Comparison of ENCODE assay signal across 10 cellular contexts in genomic region chr15:97652700-97653167, GRCh38.
DNase-seq lines count a peak whose midpoint lies in the region; ATAC-seq and TF ChIP-seq lines count a peak whose summit lies in the region.
"Had no signal": no experiment of that assay in that cellular context is flagged by ENCODE, and none has a peak within 500 bp of the region (broad histone marks: within the 10 kb centered on the region; RNA-seq: fewer than 3 reads in every experiment).

No MANE protein-coding gene starts in this region.

- no peak overlapping the region for H3K27ac ChIP-seq in thoracic aorta

- peak overlapping the region; percentile 41 for H3K4me3 ChIP-seq in thoracic aorta

- ATAC-seq in thoracic aorta (ENCODE audit: insufficient number of reproducible peaks, low FRiP score, low read depth) (no peak), GM18502 (IDR thresholded peaks at IDR 0.05; ENCODE audit: poor library complexity, unreplicated experiment) (no peak)

- H3K4me1 ChIP-seq in thoracic aorta (ENCODE audit: control insufficient read depth in 1 of 2, low read depth in 2 of 2): peaks cover 0 to 3% of the 10 kb centered on the region in 2 donors

- TF ChIP-seq CTCF in thoracic aorta (IDR thresholded peaks at IDR 0.05): no peak

- H3K36me3 ChIP-seq in thoracic aorta: no peaks in the 10 kb centered on the region

- no peaks in the 10 kb centered on the region for H3K27me3 ChIP-seq in thoracic aorta (replicated peaks; ENCODE audit: insufficient read depth)

- DNase-seq in NCI-H82 (lab: John Stamatoyannopoulos, UW): peak; percentile 69
- no peak for DNase-seq in NCI-H82 treated with DMSO at 0.1 percent for 48 hours (lab: John Stamatoyannopoulos, UW; ENCODE audit: unreplicated experiment)
- peak; percentile 64 for DNase-seq in SW480 (ENCODE audit: low spot score)
- DNase-seq in iPS-NIHi11 (ENCODE audit: low spot score): peak; percentile 22
- no peak for DNase-seq in thoracic aorta (ENCODE audit: low spot score)
- no peak for DNase-seq in NCI-H1048 (lab: John Stamatoyannopoulos, UW)
- no peak for DNase-seq in T-helper 2 cell
- DNase-seq: ACHN, GOT3 had no signal

- H3K9me3 ChIP-seq in thoracic aorta: no peaks in the 10 kb centered on the region

Comparison
In these comparisons a context has a peak if more than half of its experiments do, and no peak if none do; other contexts are left out.
1. DNase-seq: peak in NCI-H82 (single experiment), SW480 (single experiment) and iPS-NIHi11 (single experiment); none in NCI-H82 treated with DMSO at 0.1 percent for 48 hours (single experiment), thoracic aorta (single experiment), NCI-H1048 (single experiment) and T-helper 2 cell (0 of 5).